8 cellular contexts compared by ENCODE assay signal in genomic region chr16:55499951-55500350, GRCh38. TPM values are rescaled to one million over a fixed set of nuclear protein-coding genes. Genes with fewer than 3 reads are reported as not detected.
DNase-seq lines count a peak whose midpoint lies in the region; ATAC-seq and TF ChIP-seq lines count a peak whose summit lies in the region.

No MANE protein-coding gene starts in this region.

- peaks cover 23% of the 10 kb centered on the region for H3K4me1 Mint-ChIP-seq in activated CD8-positive, alpha-beta T cell treated with anti-CD3 and anti-CD28 coated beads, Interleukin-2, amount 10 ng/mL, durations not matched to agents 7 days and 5 days (ENCODE audit: low read depth)

- no peaks in the 10 kb centered on the region for H3K36me3 Mint-ChIP-seq in activated CD8-positive, alpha-beta T cell treated with anti-CD3 and anti-CD28 coated beads, Interleukin-2, amount 10 ng/mL, durations not matched to agents 7 days and 5 days (ENCODE audit: low read depth)

- peak; percentile 94 for DNase-seq in A172 (ENCODE audit: low spot score)
- DNase-seq in HFF-Myc (ENCODE audit: extremely low read depth, low read depth) = peak; percentile 80
- DNase-seq in activated CD8-positive, alpha-beta T cell treated with anti-CD3 and anti-CD28 coated beads, Interleukin-2, amount 10 ng/mL, durations not matched to agents 7 days and 5 days = peak; percentile 31
- peak; percentile 94 for DNase-seq in kidney epithelial cell (ENCODE audit: low read depth)
- DNase-seq in NCI-H2081 treated with DMSO at 0.1 percent for 48 hours (lab: John Stamatoyannopoulos, UW) = no peak
- DNase-seq in NCI-H524 treated with DMSO at 0.1 percent for 48 hours (lab: John Stamatoyannopoulos, UW) = no peak

- no peaks in the 10 kb centered on the region for H3K9me3 Mint-ChIP-seq in activated CD8-positive, alpha-beta T cell treated with anti-CD3 and anti-CD28 coated beads, Interleukin-2, amount 10 ng/mL, durations not matched to agents 7 days and 5 days (ENCODE audit: insufficient read depth)

- H3K27me3 Mint-ChIP-seq in activated CD8-positive, alpha-beta T cell treated with anti-CD3 and anti-CD28 coated beads, Interleukin-2, amount 10 ng/mL, durations not matched to agents 7 days and 5 days (ENCODE audit: low read depth) = peaks cover 2% of the 10 kb centered on the region

- CTCF ChIA-PET in activated CD8-positive, alpha-beta T cell treated with anti-CD3 and anti-CD28 coated beads, Interleukin-2, amount 10 ng/mL, durations not matched to agents 7 days and 5 days (lab: Charles Lee) = interaction anchor here (1.0 kb wide), 1 partner anchor 35 kb away, joined by 3 read pairs; no protein-coding TSS in a partner anchor

- ATAC-seq in activated CD8-positive, alpha-beta T cell treated with anti-CD3 and anti-CD28 coated beads, Interleukin-2, amount 10 ng/mL, durations not matched to agents 7 days and 5 days = peak; percentile 70
- ATAC-seq in GM18861 (IDR thresholded peaks at IDR 0.05; ENCODE audit: unreplicated experiment) (no peak), HG02885 (IDR thresholded peaks at IDR 0.05; ENCODE audit: poor library complexity, unreplicated experiment) (no peak)

- POLR2A ChIA-PET in activated CD8-positive, alpha-beta T cell treated with anti-CD3 and anti-CD28 coated beads, Interleukin-2, amount 10 ng/mL, durations not matched to agents 7 days and 5 days (lab: Charles Lee) = no interaction called here

- H3K4me3 ChIP-seq in HFF-Myc (replicated peaks; ENCODE audit: low read depth, low read length) = no peak overlapping the region
- H3K4me3 ChIP-seq in kidney epithelial cell (ENCODE audit: low read depth, low read length) = no peak overlapping the region

- no peak overlapping the region for H3K27ac Mint-ChIP-seq in activated CD8-positive, alpha-beta T cell treated with anti-CD3 and anti-CD28 coated beads, Interleukin-2, amount 10 ng/mL, durations not matched to agents 7 days and 5 days

- H3K27me3 ChIP-seq in kidney epithelial cell (ENCODE audit: control insufficient read depth, insufficient read depth, low read length) = no peaks in the 10 kb centered on the region

- no peak for TF ChIP-seq CTCF in HFF-Myc (IDR thresholded peaks at IDR 0.05; ENCODE audit: low read depth, low read length, missing control alignments)
- TF ChIP-seq CTCF in kidney epithelial cell (IDR thresholded peaks at IDR 0.05; ENCODE audit: insufficient read depth, low read length, poor library complexity, severe bottlenecking) = no peak

- H3K4me3 Mint-ChIP-seq in activated CD8-positive, alpha-beta T cell treated with anti-CD3 and anti-CD28 coated beads, Interleukin-2, amount 10 ng/mL, durations not matched to agents 7 days and 5 days = no peak overlapping the region

- no peaks in the 10 kb centered on the region for H3K36me3 ChIP-seq in kidney epithelial cell (ENCODE audit: control insufficient read depth, insufficient read depth, low read length)

RNA-seq across cellular contexts. Expression of gene LPCAT2, which starts 8.9 kb away (rescaled TPM):
- total RNA-seq in A172 (2014; rRNA removed; shearing (Covaris generic)) = 18.6 and 20.2 TPM in 2 replicates
- total RNA-seq in activated CD8-positive, alpha-beta T cell treated with anti-CD3 and anti-CD28 coated beads, Interleukin-2, amount 10 ng/mL, durations not matched to agents 7 days and 5 days = under 1 TPM in 1 of 2 experiments, not detected in 1; 0.37 TPM
- total RNA-seq in kidney epithelial cell = 3.1 and 4.2 TPM in 2 replicates

RNA-seq across cellular contexts. Expression of gene MMP2, which starts 21.0 kb away (rescaled TPM):
- 85.0 and 103 TPM in 2 replicates for total RNA-seq in A172 (2014; rRNA removed; shearing (Covaris generic))
- not detected for total RNA-seq in activated CD8-positive, alpha-beta T cell treated with anti-CD3 and anti-CD28 coated beads, Interleukin-2, amount 10 ng/mL, durations not matched to agents 7 days and 5 days
- total RNA-seq in kidney epithelial cell = 188 and 216 TPM in 2 replicates

Comparison
In these comparisons a context has a peak if more than half of its experiments do, and no peak if none do; other contexts are left out.
1. DNase-seq: peak in A172 (single experiment), HFF-Myc (single experiment), activated CD8-positive, alpha-beta T cell treated with anti-CD3 and anti-CD28 coated beads, Interleukin-2, amount 10 ng/mL, durations not matched to agents 7 days and 5 days (single experiment) and kidney epithelial cell (single experiment); none in NCI-H2081 treated with DMSO at 0.1 percent for 48 hours (single experiment) and NCI-H524 treated with DMSO at 0.1 percent for 48 hours (single experiment).
2. RNA of gene MMP2, which starts 21.0 kb away (total RNA-seq): 188 to 216 TPM in kidney epithelial cell and 85.0 to 103 TPM in A172; not detected in activated CD8-positive, alpha-beta T cell treated with anti-CD3 and anti-CD28 coated beads, Interleukin-2, amount 10 ng/mL, durations not matched to agents 7 days and 5 days; every median in the first group is over 10 times any median in the second.